Comparison of ENCODE assay signal across 1 cellular context in the genomic region with DNA sequence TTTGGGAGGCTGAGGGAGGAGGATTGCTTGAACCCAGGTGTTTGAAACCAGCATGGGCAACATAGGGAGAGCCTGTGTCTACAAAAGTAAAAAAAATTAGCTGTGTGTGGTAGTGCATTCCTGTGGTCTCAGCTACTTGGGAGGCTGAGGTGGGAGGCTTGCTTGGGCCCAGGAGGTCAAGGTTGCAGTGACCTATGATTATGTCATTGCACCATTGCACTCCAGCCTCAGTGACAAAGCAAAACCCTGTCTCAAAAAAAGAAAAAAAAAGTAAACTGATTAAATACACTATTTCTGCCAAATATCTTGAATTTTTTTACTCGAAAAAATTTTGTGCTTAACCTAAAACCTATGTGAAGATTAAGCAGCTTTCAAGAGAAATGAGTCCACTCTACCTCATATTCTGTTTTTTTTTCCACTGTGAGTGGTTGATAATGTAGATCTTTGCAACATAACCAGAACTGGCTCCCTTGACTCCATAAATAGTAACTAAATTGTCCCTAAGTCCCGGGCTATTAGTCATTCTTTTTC.
A peak's percentile ranks its signal among the peaks of the same experiment; 100 is the strongest.
TF ChIP-seq lines count a peak whose summit lies in the region.

No MANE protein-coding gene starts in this region.

TF ChIP-seq in HepG2, 621 proteins besides CTCF, POLR2A, EP300 and RAD21 (continued from another document and continues in another):
- TF ChIP-seq, protein P1, sequence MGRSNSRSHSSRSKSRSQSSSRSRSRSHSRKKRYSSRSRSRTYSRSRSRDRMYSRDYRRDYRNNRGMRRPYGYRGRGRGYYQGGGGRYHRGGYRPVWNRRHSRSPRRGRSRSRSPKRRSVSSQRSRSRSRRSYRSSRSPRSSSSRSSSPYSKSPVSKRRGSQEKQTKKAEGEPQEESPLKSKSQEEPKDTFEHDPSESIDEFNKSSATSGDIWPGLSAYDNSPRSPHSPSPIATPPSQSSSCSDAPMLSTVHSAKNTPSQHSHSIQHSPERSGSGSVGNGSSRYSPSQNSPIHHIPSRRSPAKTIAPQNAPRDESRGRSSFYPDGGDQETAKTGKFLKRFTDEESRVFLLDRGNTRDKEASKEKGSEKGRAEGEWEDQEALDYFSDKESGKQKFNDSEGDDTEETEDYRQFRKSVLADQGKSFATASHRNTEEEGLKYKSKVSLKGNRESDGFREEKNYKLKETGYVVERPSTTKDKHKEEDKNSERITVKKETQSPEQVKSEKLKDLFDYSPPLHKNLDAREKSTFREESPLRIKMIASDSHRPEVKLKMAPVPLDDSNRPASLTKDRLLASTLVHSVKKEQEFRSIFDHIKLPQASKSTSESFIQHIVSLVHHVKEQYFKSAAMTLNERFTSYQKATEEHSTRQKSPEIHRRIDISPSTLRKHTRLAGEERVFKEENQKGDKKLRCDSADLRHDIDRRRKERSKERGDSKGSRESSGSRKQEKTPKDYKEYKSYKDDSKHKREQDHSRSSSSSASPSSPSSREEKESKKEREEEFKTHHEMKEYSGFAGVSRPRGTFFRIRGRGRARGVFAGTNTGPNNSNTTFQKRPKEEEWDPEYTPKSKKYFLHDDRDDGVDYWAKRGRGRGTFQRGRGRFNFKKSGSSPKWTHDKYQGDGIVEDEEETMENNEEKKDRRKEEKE (IDR thresholded peaks at IDR 0.05), result no peak
- TF ChIP-seq, protein P2, sequence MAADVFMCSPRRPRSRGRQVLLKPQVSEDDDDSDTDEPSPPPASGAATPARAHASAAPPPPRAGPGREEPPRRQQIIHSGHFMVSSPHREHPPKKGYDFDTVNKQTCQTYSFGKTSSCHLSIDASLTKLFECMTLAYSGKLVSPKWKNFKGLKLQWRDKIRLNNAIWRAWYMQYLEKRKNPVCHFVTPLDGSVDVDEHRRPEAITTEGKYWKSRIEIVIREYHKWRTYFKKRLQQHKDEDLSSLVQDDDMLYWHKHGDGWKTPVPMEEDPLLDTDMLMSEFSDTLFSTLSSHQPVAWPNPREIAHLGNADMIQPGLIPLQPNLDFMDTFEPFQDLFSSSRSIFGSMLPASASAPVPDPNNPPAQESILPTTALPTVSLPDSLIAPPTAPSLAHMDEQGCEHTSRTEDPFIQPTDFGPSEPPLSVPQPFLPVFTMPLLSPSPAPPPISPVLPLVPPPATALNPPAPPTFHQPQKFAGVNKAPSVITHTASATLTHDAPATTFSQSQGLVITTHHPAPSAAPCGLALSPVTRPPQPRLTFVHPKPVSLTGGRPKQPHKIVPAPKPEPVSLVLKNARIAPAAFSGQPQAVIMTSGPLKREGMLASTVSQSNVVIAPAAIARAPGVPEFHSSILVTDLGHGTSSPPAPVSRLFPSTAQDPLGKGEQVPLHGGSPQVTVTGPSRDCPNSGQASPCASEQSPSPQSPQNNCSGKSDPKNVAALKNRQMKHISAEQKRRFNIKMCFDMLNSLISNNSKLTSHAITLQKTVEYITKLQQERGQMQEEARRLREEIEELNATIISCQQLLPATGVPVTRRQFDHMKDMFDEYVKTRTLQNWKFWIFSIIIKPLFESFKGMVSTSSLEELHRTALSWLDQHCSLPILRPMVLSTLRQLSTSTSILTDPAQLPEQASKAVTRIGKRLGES (CRISPR knock-in tag; IDR thresholded peaks at IDR 0.05; ENCODE audit: borderline replicate concordance), result no peak
- TF ChIP-seq HHEX (CRISPR knock-in tag; IDR thresholded peaks at IDR 0.05) (no peak), RARG (CRISPR knock-in tag; IDR thresholded peaks at IDR 0.05; ENCODE audit: low read depth) (no peak), ZNF253 (CRISPR knock-in tag; IDR thresholded peaks at IDR 0.05; ENCODE audit: borderline replicate concordance) (no peak), NFIB (CRISPR knock-in tag; IDR thresholded peaks at IDR 0.05; ENCODE audit: borderline replicate concordance) (no peak), ZNF703 (CRISPR knock-in tag; IDR thresholded peaks at IDR 0.05; ENCODE audit: borderline replicate concordance) (no peak), ZNF773 (CRISPR knock-in tag; IDR thresholded peaks at IDR 0.05; ENCODE audit: borderline replicate concordance) (no peak), MXD4 (CRISPR knock-in tag; IDR thresholded peaks at IDR 0.05) (no peak), JUND (CRISPR knock-in tag; IDR thresholded peaks at IDR 0.05) (no peak), FOXK1 (CRISPR knock-in tag; IDR thresholded peaks at IDR 0.05; ENCODE audit: borderline replicate concordance, low read depth) (no peak), ZFYVE20 (CRISPR knock-in tag; IDR thresholded peaks at IDR 0.05; ENCODE audit: borderline replicate concordance, low read depth) (no peak), ZNF34 (CRISPR knock-in tag; IDR thresholded peaks at IDR 0.05; ENCODE audit: borderline replicate concordance) (no peak), TARDBP (CRISPR knock-in tag; IDR thresholded peaks at IDR 0.05) (no peak), HNF4A (CRISPR knock-in tag; IDR thresholded peaks at IDR 0.05) (peak; percentile 50), RBM22 (optimal IDR thresholded peaks at IDR 0.05; ENCODE audit: low read length) (no peak), NFIC (IDR thresholded peaks at IDR 0.05; ENCODE audit: low read length) (no peak), SIN3A (IDR thresholded peaks at IDR 0.05; ENCODE audit: borderline replicate concordance, low read depth, low read length) (no peak), PCBP1 (IDR thresholded peaks at IDR 0.05; ENCODE audit: borderline replicate concordance, low read depth, low read length) (no peak)
- TF ChIP-seq, protein P3, sequence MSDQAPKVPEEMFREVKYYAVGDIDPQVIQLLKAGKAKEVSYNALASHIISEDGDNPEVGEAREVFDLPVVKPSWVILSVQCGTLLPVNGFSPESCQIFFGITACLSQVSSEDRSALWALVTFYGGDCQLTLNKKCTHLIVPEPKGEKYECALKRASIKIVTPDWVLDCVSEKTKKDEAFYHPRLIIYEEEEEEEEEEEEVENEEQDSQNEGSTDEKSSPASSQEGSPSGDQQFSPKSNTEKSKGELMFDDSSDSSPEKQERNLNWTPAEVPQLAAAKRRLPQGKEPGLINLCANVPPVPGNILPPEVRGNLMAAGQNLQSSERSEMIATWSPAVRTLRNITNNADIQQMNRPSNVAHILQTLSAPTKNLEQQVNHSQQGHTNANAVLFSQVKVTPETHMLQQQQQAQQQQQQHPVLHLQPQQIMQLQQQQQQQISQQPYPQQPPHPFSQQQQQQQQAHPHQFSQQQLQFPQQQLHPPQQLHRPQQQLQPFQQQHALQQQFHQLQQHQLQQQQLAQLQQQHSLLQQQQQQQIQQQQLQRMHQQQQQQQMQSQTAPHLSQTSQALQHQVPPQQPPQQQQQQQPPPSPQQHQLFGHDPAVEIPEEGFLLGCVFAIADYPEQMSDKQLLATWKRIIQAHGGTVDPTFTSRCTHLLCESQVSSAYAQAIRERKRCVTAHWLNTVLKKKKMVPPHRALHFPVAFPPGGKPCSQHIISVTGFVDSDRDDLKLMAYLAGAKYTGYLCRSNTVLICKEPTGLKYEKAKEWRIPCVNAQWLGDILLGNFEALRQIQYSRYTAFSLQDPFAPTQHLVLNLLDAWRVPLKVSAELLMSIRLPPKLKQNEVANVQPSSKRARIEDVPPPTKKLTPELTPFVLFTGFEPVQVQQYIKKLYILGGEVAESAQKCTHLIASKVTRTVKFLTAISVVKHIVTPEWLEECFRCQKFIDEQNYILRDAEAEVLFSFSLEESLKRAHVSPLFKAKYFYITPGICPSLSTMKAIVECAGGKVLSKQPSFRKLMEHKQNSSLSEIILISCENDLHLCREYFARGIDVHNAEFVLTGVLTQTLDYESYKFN (CRISPR knock-in tag; conservative IDR thresholded peaks at IDR 0.05), result 0 out of 2 replicates have a peak, but pooled peaks have one; percentile 21
- TF ChIP-seq, protein P4, sequence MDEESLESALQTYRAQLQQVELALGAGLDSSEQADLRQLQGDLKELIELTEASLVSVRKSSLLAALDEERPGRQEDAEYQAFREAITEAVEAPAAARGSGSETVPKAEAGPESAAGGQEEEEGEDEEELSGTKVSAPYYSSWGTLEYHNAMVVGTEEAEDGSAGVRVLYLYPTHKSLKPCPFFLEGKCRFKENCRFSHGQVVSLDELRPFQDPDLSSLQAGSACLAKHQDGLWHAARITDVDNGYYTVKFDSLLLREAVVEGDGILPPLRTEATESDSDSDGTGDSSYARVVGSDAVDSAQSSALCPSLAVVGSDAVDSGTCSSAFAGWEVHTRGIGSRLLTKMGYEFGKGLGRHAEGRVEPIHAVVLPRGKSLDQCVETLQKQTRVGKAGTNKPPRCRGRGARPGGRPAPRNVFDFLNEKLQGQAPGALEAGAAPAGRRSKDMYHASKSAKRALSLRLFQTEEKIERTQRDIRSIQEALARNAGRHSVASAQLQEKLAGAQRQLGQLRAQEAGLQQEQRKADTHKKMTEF (CRISPR knock-in tag; IDR thresholded peaks at IDR 0.05), result peak; percentile 26; the same call in 1 of the 2 replicates
- TF ChIP-seq, protein P5, sequence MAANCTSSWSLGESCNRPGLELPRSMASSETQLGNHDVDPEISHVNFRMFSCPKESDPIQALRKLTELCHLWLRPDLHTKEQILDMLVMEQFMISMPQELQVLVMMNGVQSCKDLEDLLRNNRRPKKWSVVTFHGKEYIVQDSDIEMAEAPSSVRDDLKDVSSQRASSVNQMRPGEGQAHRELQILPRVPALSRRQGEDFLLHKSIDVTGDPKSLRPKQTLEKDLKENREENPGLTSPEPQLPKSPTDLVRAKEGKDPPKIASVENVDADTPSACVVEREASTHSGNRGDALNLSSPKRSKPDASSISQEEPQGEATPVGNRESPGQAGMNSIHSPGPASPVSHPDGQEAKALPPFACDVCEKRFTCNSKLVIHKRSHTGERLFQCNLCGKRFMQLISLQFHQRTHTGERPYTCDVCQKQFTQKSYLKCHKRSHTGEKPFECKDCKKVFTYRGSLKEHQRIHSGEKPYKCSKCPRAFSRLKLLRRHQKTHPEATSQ (CRISPR knock-in tag; IDR thresholded peaks at IDR 0.05; ENCODE audit: borderline replicate concordance), result no peak; the same call in 1 of the 2 replicates
- TF ChIP-seq, protein P6, sequence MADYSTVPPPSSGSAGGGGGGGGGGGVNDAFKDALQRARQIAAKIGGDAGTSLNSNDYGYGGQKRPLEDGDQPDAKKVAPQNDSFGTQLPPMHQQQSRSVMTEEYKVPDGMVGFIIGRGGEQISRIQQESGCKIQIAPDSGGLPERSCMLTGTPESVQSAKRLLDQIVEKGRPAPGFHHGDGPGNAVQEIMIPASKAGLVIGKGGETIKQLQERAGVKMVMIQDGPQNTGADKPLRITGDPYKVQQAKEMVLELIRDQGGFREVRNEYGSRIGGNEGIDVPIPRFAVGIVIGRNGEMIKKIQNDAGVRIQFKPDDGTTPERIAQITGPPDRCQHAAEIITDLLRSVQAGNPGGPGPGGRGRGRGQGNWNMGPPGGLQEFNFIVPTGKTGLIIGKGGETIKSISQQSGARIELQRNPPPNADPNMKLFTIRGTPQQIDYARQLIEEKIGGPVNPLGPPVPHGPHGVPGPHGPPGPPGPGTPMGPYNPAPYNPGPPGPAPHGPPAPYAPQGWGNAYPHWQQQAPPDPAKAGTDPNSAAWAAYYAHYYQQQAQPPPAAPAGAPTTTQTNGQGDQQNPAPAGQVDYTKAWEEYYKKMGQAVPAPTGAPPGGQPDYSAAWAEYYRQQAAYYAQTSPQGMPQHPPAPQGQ (CRISPR knock-in tag; IDR thresholded peaks at IDR 0.05; ENCODE audit: borderline replicate concordance), result no peak
- TF ChIP-seq, protein P7, sequence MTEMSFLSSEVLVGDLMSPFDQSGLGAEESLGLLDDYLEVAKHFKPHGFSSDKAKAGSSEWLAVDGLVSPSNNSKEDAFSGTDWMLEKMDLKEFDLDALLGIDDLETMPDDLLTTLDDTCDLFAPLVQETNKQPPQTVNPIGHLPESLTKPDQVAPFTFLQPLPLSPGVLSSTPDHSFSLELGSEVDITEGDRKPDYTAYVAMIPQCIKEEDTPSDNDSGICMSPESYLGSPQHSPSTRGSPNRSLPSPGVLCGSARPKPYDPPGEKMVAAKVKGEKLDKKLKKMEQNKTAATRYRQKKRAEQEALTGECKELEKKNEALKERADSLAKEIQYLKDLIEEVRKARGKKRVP (CRISPR knock-in tag; IDR thresholded peaks at IDR 0.05), result 0 out of 4 replicates have a peak, but pooled peaks of 1 of the 2 experiments have one; percentile 41
- TF ChIP-seq, protein P8, sequence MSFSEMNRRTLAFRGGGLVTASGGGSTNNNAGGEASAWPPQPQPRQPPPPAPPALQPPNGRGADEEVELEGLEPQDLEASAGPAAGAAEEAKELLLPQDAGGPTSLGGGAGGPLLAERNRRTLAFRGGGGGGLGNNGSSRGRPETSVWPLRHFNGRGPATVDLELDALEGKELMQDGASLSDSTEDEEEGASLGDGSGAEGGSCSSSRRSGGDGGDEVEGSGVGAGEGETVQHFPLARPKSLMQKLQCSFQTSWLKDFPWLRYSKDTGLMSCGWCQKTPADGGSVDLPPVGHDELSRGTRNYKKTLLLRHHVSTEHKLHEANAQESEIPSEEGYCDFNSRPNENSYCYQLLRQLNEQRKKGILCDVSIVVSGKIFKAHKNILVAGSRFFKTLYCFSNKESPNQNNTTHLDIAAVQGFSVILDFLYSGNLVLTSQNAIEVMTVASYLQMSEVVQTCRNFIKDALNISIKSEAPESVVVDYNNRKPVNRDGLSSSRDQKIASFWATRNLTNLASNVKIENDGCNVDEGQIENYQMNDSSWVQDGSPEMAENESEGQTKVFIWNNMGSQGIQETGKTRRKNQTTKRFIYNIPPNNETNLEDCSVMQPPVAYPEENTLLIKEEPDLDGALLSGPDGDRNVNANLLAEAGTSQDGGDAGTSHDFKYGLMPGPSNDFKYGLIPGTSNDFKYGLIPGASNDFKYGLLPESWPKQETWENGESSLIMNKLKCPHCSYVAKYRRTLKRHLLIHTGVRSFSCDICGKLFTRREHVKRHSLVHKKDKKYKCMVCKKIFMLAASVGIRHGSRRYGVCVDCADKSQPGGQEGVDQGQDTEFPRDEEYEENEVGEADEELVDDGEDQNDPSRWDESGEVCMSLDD (CRISPR knock-in tag; IDR thresholded peaks at IDR 0.05; ENCODE audit: borderline replicate concordance), result no peak
- TF ChIP-seq, protein P9, sequence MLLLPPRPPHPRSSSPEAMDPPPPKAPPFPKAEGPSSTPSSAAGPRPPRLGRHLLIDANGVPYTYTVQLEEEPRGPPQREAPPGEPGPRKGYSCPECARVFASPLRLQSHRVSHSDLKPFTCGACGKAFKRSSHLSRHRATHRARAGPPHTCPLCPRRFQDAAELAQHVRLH (CRISPR knock-in tag; IDR thresholded peaks at IDR 0.05; ENCODE audit: borderline replicate concordance, low read depth), result 0 out of 2 replicates have a peak, but pooled peaks have one; percentile 34
- TF ChIP-seq, protein P10, sequence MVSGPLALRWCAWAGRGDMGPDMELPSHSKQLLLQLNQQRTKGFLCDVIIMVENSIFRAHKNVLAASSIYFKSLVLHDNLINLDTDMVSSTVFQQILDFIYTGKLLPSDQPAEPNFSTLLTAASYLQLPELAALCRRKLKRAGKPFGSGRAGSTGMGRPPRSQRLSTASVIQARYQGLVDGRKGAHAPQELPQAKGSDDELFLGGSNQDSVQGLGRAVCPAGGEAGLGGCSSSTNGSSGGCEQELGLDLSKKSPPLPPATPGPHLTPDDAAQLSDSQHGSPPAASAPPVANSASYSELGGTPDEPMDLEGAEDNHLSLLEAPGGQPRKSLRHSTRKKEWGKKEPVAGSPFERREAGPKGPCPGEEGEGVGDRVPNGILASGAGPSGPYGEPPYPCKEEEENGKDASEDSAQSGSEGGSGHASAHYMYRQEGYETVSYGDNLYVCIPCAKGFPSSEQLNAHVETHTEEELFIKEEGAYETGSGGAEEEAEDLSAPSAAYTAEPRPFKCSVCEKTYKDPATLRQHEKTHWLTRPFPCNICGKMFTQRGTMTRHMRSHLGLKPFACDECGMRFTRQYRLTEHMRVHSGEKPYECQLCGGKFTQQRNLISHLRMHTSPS (CRISPR knock-in tag; IDR thresholded peaks at IDR 0.05; ENCODE audit: low read depth), result no peak
- TF ChIP-seq, protein P11, sequence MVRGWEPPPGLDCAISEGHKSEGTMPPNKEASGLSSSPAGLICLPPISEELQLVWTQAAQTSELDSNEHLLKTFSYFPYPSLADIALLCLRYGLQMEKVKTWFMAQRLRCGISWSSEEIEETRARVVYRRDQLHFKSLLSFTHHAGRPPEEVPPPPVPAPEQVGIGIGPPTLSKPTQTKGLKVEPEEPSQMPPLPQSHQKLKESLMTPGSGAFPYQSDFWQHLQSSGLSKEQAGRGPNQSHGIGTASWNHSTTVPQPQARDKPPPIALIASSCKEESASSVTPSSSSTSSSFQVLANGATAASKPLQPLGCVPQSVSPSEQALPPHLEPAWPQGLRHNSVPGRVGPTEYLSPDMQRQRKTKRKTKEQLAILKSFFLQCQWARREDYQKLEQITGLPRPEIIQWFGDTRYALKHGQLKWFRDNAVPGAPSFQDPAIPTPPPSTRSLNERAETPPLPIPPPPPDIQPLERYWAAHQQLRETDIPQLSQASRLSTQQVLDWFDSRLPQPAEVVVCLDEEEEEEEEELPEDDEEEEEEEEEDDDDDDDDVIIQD (CRISPR knock-in tag; IDR thresholded peaks at IDR 0.05; ENCODE audit: low read depth), result no peak
